Comparison of ENCODE assay signal across 8 cellular contexts in genomic region chr17:39164675-39165143, GRCh38. TPM values are rescaled to one million over a fixed set of nuclear protein-coding genes. Genes with fewer than 3 reads are reported as not detected.
DNase-seq lines count a peak whose midpoint lies in the region; ATAC-seq and TF ChIP-seq lines count a peak whose summit lies in the region.

No MANE protein-coding gene starts in this region.

- 0% methylated on average over 15 of the region's 15 CpGs for WGBS in prostate gland

- H3K36me3 Mint-ChIP-seq in T-cell = no peaks in the 10 kb centered on the region

- H3K4me3 ChIP-seq in LNCaP clone FGC (ENCODE audit: low read depth, low read length) = no peak overlapping the region
- H3K4me3 ChIP-seq in right atrium auricular region = peak overlapping the region; percentile 46 to 54
- H3K4me3 ChIP-seq in prostate gland = peak overlapping the region; percentile 19 to 27

- peaks cover 23 to 32% (median 30%) of the 10 kb centered on the region in 3 donors for H3K4me1 Mint-ChIP-seq in T-cell

- intact Hi-C loops in prostate gland (cut with DNase I) = no loop called here

- H3K4me1 ChIP-seq in right atrium auricular region = peaks cover 0 to 34% of the 10 kb centered on the region in 2 donors
- no peaks in the 10 kb centered on the region for H3K4me1 ChIP-seq in prostate gland (replicated peaks)

- CTCF ChIA-PET in T-cell (lab: Charles Lee) = interaction anchor here (0.6 to 2.3 kb wide), 32 partner anchors 8 to 436 kb away, joined by 3 to 51 read pairs (median 4); partner anchors contain the start of genes FBXO47 (in 1 of the 2), LASP1 (in 1 of the 2), PLXDC1 (in 1 of the 2) and RPL19 (in 1 of the 2)

- TF ChIP-seq CTCF in C4-2B (conservative IDR thresholded peaks at IDR 0.05) (peak; percentile 94), LNCaP clone FGC (IDR thresholded peaks at IDR 0.05; ENCODE audit: control insufficient read depth, extremely low read depth, insufficient read depth) (peak; percentile 84), right atrium auricular region (IDR thresholded peaks at IDR 0.05) (peak; percentile 72 to 89), prostate gland (IDR thresholded peaks at IDR 0.05) (peak; percentile 34 to 83 (median 68))

- peak overlapping the region; percentile 79 to 86 (median 85) for H3K4me3 Mint-ChIP-seq in T-cell

- DNase-seq in LNCaP clone FGC (ENCODE audit: low read depth) (peak; percentile 42), T-cell (peak; percentile 51 to 82 (median 69)), amniotic stem cell (lab: John Stamatoyannopoulos, UW) (peak; percentile 88), right atrium auricular region (ENCODE audit: low spot score) (peak; percentile 93), prostate gland (ENCODE audit: low spot score) (peak; percentile 74), ureter (ENCODE audit: low spot score) (peak; percentile 85)

- peak overlapping the region in 1 of 2 donors; percentile 11 for H3K27ac Mint-ChIP-seq in T-cell

- no peaks in the 10 kb centered on the region for H3K9me3 Mint-ChIP-seq in T-cell

- H3K27me3 ChIP-seq in right atrium auricular region (no peaks in the 10 kb centered on the region), prostate gland (replicated peaks; ENCODE audit: insufficient read depth) (no peaks in the 10 kb centered on the region)

- peaks cover 23 to 33% of the 10 kb centered on the region in 2 donors for H3K27me3 Mint-ChIP-seq in T-cell

- ATAC-seq in GM19467 (IDR thresholded peaks at IDR 0.05; ENCODE audit: unreplicated experiment) = peak; percentile 72
- peak; percentile 91 to 94 (median 93) for ATAC-seq in T-cell (replicated peaks in 1 of 4)

- POLR2A ChIA-PET in T-cell (lab: Charles Lee) = interaction anchor here (0.6 to 1.0 kb wide), 3 partner anchors 10 to 32 kb away, joined by 3 to 4 read pairs (median 3); no protein-coding TSS in a partner anchor

- H3K27ac ChIP-seq in C4-2B (no peak overlapping the region; the same call in 1 of the 2 replicates), right atrium auricular region (peak overlapping the region; percentile 6 to 54), prostate gland (no peak overlapping the region)

- H3K36me3 ChIP-seq in right atrium auricular region = no peaks in the 10 kb centered on the region
- no peaks in the 10 kb centered on the region for H3K36me3 ChIP-seq in prostate gland

- H3K9me3 ChIP-seq in right atrium auricular region = no peaks in the 10 kb centered on the region
- no peaks in the 10 kb centered on the region for H3K9me3 ChIP-seq in prostate gland

- no peak for TF ChIP-seq POLR2A in prostate gland (IDR thresholded peaks at IDR 0.05)

RNA-seq across cellular contexts. Expression of gene ARL5C, which starts 1.3 kb away (rescaled TPM):
- total RNA-seq in T-cell (under 1 TPM in 1 of 5 donors, not detected in 4; 0.90 TPM), right atrium auricular region (not detected), prostate gland (not detected), ureter (not detected)

RNA-seq across cellular contexts. Expression of gene PLXDC1, which starts 13.3 kb away (rescaled TPM):
- total RNA-seq in T-cell (10 to 100 TPM in 3 of 5 donors, 1 to 10 TPM in 2; 6.3 to 74.9 (median 13.9) TPM), right atrium auricular region (1 to 10 TPM; 4.6 to 9.3 TPM), prostate gland (1 to 10 TPM; 3.9 to 5.4 TPM), ureter (13.0 TPM)

RNA-seq across cellular contexts. Expression of gene CACNB1, which starts 32.8 kb away (rescaled TPM):
- total RNA-seq in T-cell (10 to 100 TPM; 10.8 to 23.2 (median 21.4) TPM), right atrium auricular region (10 to 100 TPM in 1 of 2 donors, 1 to 10 TPM in 1; 3.6 to 13.4 TPM), prostate gland (10 to 100 TPM in 1 of 2 donors, 1 to 10 TPM in 1; 3.4 to 17.8 TPM), ureter (19.1 TPM)

RNA-seq across cellular contexts. Expression of gene RPL19, which starts 35.4 kb away (rescaled TPM):
- total RNA-seq in T-cell = 1,000 to 10,000 TPM; 2,988 to 3,293 (median 3,174) TPM
- 1,000 to 10,000 TPM; 1,458 to 1,831 TPM for total RNA-seq in right atrium auricular region
- 1,000 to 10,000 TPM; 2,194 to 3,634 TPM for total RNA-seq in prostate gland
- total RNA-seq in ureter = 2,156 TPM

Comparison
In these comparisons a context has a peak if more than half of its experiments do, and no peak if none do; other contexts are left out.
1. H3K27ac ChIP-seq: peak in right atrium auricular region (2 of 2); none in C4-2B (single experiment) and prostate gland (0 of 2).
2. DNase-seq: peak in every context shown above with its lines; median percentile 93 in right atrium auricular region; 88 in amniotic stem cell; 85 in ureter; 74 in prostate gland; 69 in T-cell; 42 in LNCaP clone FGC.
3. Peak in every context shown above with its lines, with median percentiles within 50 percentile points of each other: CTCF ChIP-seq.